Comparison of ENCODE assay signal across 16 cellular contexts in genomic region chr17:36527851-36528250, GRCh38. TPM values are rescaled to one million over a fixed set of nuclear protein-coding genes. Genes with fewer than 3 reads are reported as not detected.
DNase-seq lines count a peak whose midpoint lies in the region; TF ChIP-seq lines count a peak whose summit lies in the region.
"Had no signal": no experiment of that assay in that cellular context is flagged by ENCODE, and none has a peak within 500 bp of the region (broad histone marks: within the 10 kb centered on the region; RNA-seq: fewer than 3 reads in every experiment).

No MANE protein-coding gene starts in this region.

- H3K4me1 Mint-ChIP-seq in Calu3 (ENCODE audit: low read depth, unreplicated experiment) (peaks cover 24% of the 10 kb centered on the region), endodermal cell (no peaks in the 10 kb centered on the region), osteocyte (ENCODE audit: unreplicated experiment) (peaks cover 1% of the 10 kb centered on the region)

- 87 to 93% methylated on average over 5 of the region's 5 CpGs for WGBS in endodermal cell (ENCODE audit: insufficient coverage in 1 of 2, insufficient read length in 1 of 2), 2 experiments

- CTCF ChIA-PET in Calu3 (lab: Charles Lee) = interaction anchor here (0.6 to 1.2 kb wide), 3 partner anchors 18 to 642 kb away, joined by 3 to 7 read pairs (median 3); no protein-coding TSS in a partner anchor

- H3K9me3 ChIP-seq in endodermal cell (ENCODE audit: control insufficient read depth, low read length) = no peaks in the 10 kb centered on the region

- peak overlapping the region; percentile 13 for H3K27ac Mint-ChIP-seq in Calu3 (ENCODE audit: unreplicated experiment)
- no peak overlapping the region for H3K27ac Mint-ChIP-seq in endodermal cell
- no peak overlapping the region for H3K27ac Mint-ChIP-seq in osteocyte (ENCODE audit: unreplicated experiment)
- H3K27ac Mint-ChIP-seq: CD4-positive, alpha-beta memory T cell had no signal

- no TSS peak for BruUV-seq in Calu3 (replicated peaks; lab: Mats Ljungman, UMichigan)

- peaks cover 91% of the 10 kb centered on the region for H3K36me3 ChIP-seq in endodermal cell (ENCODE audit: control insufficient read depth, insufficient read depth, low read length)

- H3K27me3 Mint-ChIP-seq in Calu3 (ENCODE audit: unreplicated experiment) (no peaks in the 10 kb centered on the region), endodermal cell (ENCODE audit: insufficient read depth) (no peaks in the 10 kb centered on the region), osteocyte (ENCODE audit: unreplicated experiment) (no peaks in the 10 kb centered on the region)
- H3K27me3 Mint-ChIP-seq: CD4-positive, alpha-beta memory T cell had no signal

- no peak overlapping the region for H3K4me3 ChIP-seq in endodermal cell (ENCODE audit: low read length)

- no peaks in the 10 kb centered on the region for H3K27me3 ChIP-seq in endodermal cell (ENCODE audit: control insufficient read depth, insufficient read depth, low read length, poor library complexity, severe bottlenecking)

- H3K4me3 Mint-ChIP-seq in Calu3 (ENCODE audit: low read depth, unreplicated experiment) (no peak overlapping the region), endodermal cell (no peak overlapping the region), osteocyte (ENCODE audit: unreplicated experiment) (no peak overlapping the region)
- H3K4me3 Mint-ChIP-seq: CD4-positive, alpha-beta memory T cell had no signal

- intact Hi-C loops in Calu3 (cut with micrococcal nuclease; ENCODE audit: unreplicated experiment) = no loop called here

- peak; percentile 59 for DNase-seq in activated effector memory CD4-positive, alpha-beta T cell treated with anti-CD3 and anti-CD28 coated beads, Interleukin-2, amount 50 U/mL, for 16 hours
- DNase-seq in activated effector memory CD4-positive, alpha-beta T cell treated with Interleukin-2 at 50 U/mL for 16 hours = no peak
- DNase-seq in Calu3 (no peak), endodermal cell (peak; percentile 38), osteocyte (ENCODE audit: extremely low spot score, unreplicated experiment) (peak; percentile 69), amygdala (lab: John Stamatoyannopoulos, UW) (no peak), SKM-1 (lab: John Stamatoyannopoulos, UW; ENCODE audit: unreplicated experiment) (no peak)
- DNase-seq in stimulated activated CD4-positive, alpha-beta T cell treated with anti-CD3 and anti-CD28 coated beads, Interleukin-4, amount 100 ng/mL, for 1 hour = no peak
- DNase-seq: CD4-positive, alpha-beta memory T cell; KBM-7; NCI-H1105 treated with DMSO at 0.1 percent for 48 hours; NCI-H2081 treated with DMSO at 0.1 percent for 48 hours; NCI-H510A treated with DMSO at 0.1 percent for 48 hours; NCI-H774; OCI-M1; SHP77 had no signal

- TF ChIP-seq CTCF in Calu3 (IDR thresholded peaks at IDR 0.05; ENCODE audit: unreplicated experiment) (no peak), endodermal cell (conservative IDR thresholded peaks at IDR 0.05) (no peak), osteocyte (IDR thresholded peaks at IDR 0.05) (no peak)

- no peaks in the 10 kb centered on the region for H3K4me1 ChIP-seq in endodermal cell (ENCODE audit: control insufficient read depth, insufficient read depth, low read length)

- H3K9ac ChIP-seq in endodermal cell (ENCODE audit: extremely low read depth, low read length, poor library complexity, severe bottlenecking) = no peak overlapping the region

- H3K27ac ChIP-seq in endodermal cell (ENCODE audit: low read depth, low read length) = no peak overlapping the region

- H3K9me3 Mint-ChIP-seq in Calu3 (ENCODE audit: low read depth, unreplicated experiment) = no peaks in the 10 kb centered on the region
- H3K9me3 Mint-ChIP-seq in endodermal cell = no peaks in the 10 kb centered on the region
- H3K9me3 Mint-ChIP-seq in osteocyte (ENCODE audit: unreplicated experiment) = no peaks in the 10 kb centered on the region
- H3K9me3 Mint-ChIP-seq: CD4-positive, alpha-beta memory T cell had no signal

- peaks cover 82% of the 10 kb centered on the region for H3K36me3 Mint-ChIP-seq in Calu3 (ENCODE audit: insufficient read depth, unreplicated experiment)
- H3K36me3 Mint-ChIP-seq in endodermal cell (ENCODE audit: low read depth) = peaks cover 65% of the 10 kb centered on the region
- H3K36me3 Mint-ChIP-seq in osteocyte (ENCODE audit: unreplicated experiment) = peaks cover 39% of the 10 kb centered on the region

RNA-seq across cellular contexts. Expression of gene MYO19, which starts 6.8 kb away (rescaled TPM):
- 155 and 156 TPM in 2 replicates for total RNA-seq in Calu3 (2022)
- total RNA-seq in endodermal cell = 100 to 1,000 TPM; 133 to 154 TPM
- polyA plus RNA-seq in endodermal cell (2013, experiment 1 of 2) = 63.3 TPM
- 51.5 TPM for polyA plus RNA-seq in endodermal cell (2013, experiment 2 of 2)
- total RNA-seq in osteocyte = 65.8 and 65.9 TPM in 2 replicates

RNA-seq across cellular contexts. Expression of gene PIGW, which starts 6.9 kb away (rescaled TPM):
- total RNA-seq in Calu3 (2022) (71.1 and 78.9 TPM in 2 replicates), endodermal cell (10 to 100 TPM; 10.8 to 16.6 TPM), osteocyte (9.7 and 10.0 TPM in 2 replicates)
- polyA plus RNA-seq in endodermal cell (2013, experiment 1 of 2) = 7.1 TPM
- polyA plus RNA-seq in endodermal cell (2013, experiment 2 of 2) = 7.6 TPM

RNA-seq across cellular contexts. Expression of gene GGNBP2, which starts 16.9 kb away (rescaled TPM):
- total RNA-seq in Calu3 (2022) (266 and 274 TPM in 2 replicates), endodermal cell (10 to 100 TPM; 56.8 to 61.6 TPM), osteocyte (67.7 and 76.1 TPM in 2 replicates)
- polyA plus RNA-seq in endodermal cell (2013, experiment 1 of 2) = 61.1 TPM
- polyA plus RNA-seq in endodermal cell (2013, experiment 2 of 2) = 57.6 TPM

RNA-seq across cellular contexts. Expression of gene ZNHIT3, which starts 41.4 kb away (rescaled TPM):
- total RNA-seq in Calu3 (2022) (32.6 and 33.6 TPM in 2 replicates), endodermal cell (10 to 100 TPM; 59.6 to 67.3 TPM), osteocyte (35.2 and 35.5 TPM in 2 replicates)
- 64.3 TPM for polyA plus RNA-seq in endodermal cell (2013, experiment 1 of 2)
- 67.4 TPM for polyA plus RNA-seq in endodermal cell (2013, experiment 2 of 2)

Comparison
In these comparisons a context has a peak if more than half of its experiments do, and no peak if none do; other contexts are left out.
1. DNase-seq: peak in activated effector memory CD4-positive, alpha-beta T cell treated with anti-CD3 and anti-CD28 coated beads, Interleukin-2, amount 50 U/mL, for 16 hours (single experiment), endodermal cell (single experiment) and osteocyte (single experiment); none in activated effector memory CD4-positive, alpha-beta T cell treated with Interleukin-2 at 50 U/mL for 16 hours (single experiment), Calu3 (single experiment), stimulated activated CD4-positive, alpha-beta T cell treated with anti-CD3 and anti-CD28 coated beads, Interleukin-4, amount 100 ng/mL, for 1 hour (single experiment), amygdala (0 of 56) and SKM-1 (single experiment).